Comparison of ENCODE assay signal across 12 cellular contexts in genomic region chr7:4226166-4226857, GRCh38.
DNase-seq lines count a peak whose midpoint lies in the region; ATAC-seq and TF ChIP-seq lines count a peak whose summit lies in the region.
"Had no signal": no experiment of that assay in that cellular context is flagged by ENCODE, and none has a peak within 500 bp of the region (broad histone marks: within the 10 kb centered on the region; RNA-seq: fewer than 3 reads in every experiment).

No MANE protein-coding gene starts in this region.

- H3K27ac ChIP-seq in dorsolateral prefrontal cortex, result peak overlapping the region in 26 of 59 donors; percentile 14 to 80 (median 58)
- H3K27ac ChIP-seq: epithelial cell of prostate, thoracic aorta had no signal

- no peak for ATAC-seq in HG03521 (IDR thresholded peaks at IDR 0.05; ENCODE audit: unreplicated experiment)
- no peak for ATAC-seq in activated CD8-positive, alpha-beta T cell treated with anti-CD3 and anti-CD28 coated beads, Interleukin-2, amount 10 ng/mL, durations not matched to agents 7 days and 5 days

- H3K27me3 ChIP-seq in dorsolateral prefrontal cortex, result no peaks in the 10 kb centered on the region

- TF ChIP-seq POLR2A in NB4 (IDR thresholded peaks at IDR 0.05; ENCODE audit: extremely low read depth, insufficient read length), result no peak

- no peaks in the 10 kb centered on the region for H3K9me3 Mint-ChIP-seq in activated CD8-positive, alpha-beta T cell treated with anti-CD3 and anti-CD28 coated beads, Interleukin-2, amount 10 ng/mL, durations not matched to agents 7 days and 5 days (ENCODE audit: insufficient read depth)

- no peak overlapping the region for H3K27ac Mint-ChIP-seq in activated CD8-positive, alpha-beta T cell treated with anti-CD3 and anti-CD28 coated beads, Interleukin-2, amount 10 ng/mL, durations not matched to agents 7 days and 5 days
- H3K27ac Mint-ChIP-seq: activated naive CD4-positive, alpha-beta T cell treated with anti-CD3 and anti-CD28 coated beads, Interleukin-2, amount 10 ng/mL, durations not matched to agents 7 days and 5 days had no signal

- peak; percentile 34 for TF ChIP-seq CTCF in NB4 (IDR thresholded peaks at IDR 0.05; ENCODE audit: low read depth, low read length)
- peak in 31 of 56 donors; percentile 1 to 44 (median 26) for TF ChIP-seq CTCF in dorsolateral prefrontal cortex (IDR thresholded peaks at IDR 0.05 in 54 of 56, conservative IDR thresholded peaks at IDR 0.05 in 2 of 56; ENCODE audit: low read depth in 1 of 56, partially characterized antibody in 56 of 56)

- POLR2A ChIA-PET in activated CD8-positive, alpha-beta T cell treated with anti-CD3 and anti-CD28 coated beads, Interleukin-2, amount 10 ng/mL, durations not matched to agents 7 days and 5 days (lab: Charles Lee), result no interaction called here

- no peaks in the 10 kb centered on the region for H3K4me1 Mint-ChIP-seq in activated CD8-positive, alpha-beta T cell treated with anti-CD3 and anti-CD28 coated beads, Interleukin-2, amount 10 ng/mL, durations not matched to agents 7 days and 5 days (ENCODE audit: low read depth)
- H3K4me1 Mint-ChIP-seq: activated naive CD4-positive, alpha-beta T cell treated with anti-CD3 and anti-CD28 coated beads, Interleukin-2, amount 10 ng/mL, durations not matched to agents 7 days and 5 days had no signal

- H3K4me3 ChIP-seq in NB4 (ENCODE audit: low read depth, low read length) (no peak overlapping the region), dorsolateral prefrontal cortex (peak overlapping the region in 2 of 59 donors; percentile 8 to 18)
- H3K4me3 ChIP-seq: thoracic aorta had no signal

- CTCF ChIA-PET in activated CD8-positive, alpha-beta T cell treated with anti-CD3 and anti-CD28 coated beads, Interleukin-2, amount 10 ng/mL, durations not matched to agents 7 days and 5 days (lab: Charles Lee), result no interaction called here

- no peaks in the 10 kb centered on the region for H3K27me3 Mint-ChIP-seq in activated CD8-positive, alpha-beta T cell treated with anti-CD3 and anti-CD28 coated beads, Interleukin-2, amount 10 ng/mL, durations not matched to agents 7 days and 5 days (ENCODE audit: low read depth)
- H3K27me3 Mint-ChIP-seq: activated naive CD4-positive, alpha-beta T cell treated with anti-CD3 and anti-CD28 coated beads, Interleukin-2, amount 10 ng/mL, durations not matched to agents 7 days and 5 days had no signal

- H3K36me3 Mint-ChIP-seq in activated CD8-positive, alpha-beta T cell treated with anti-CD3 and anti-CD28 coated beads, Interleukin-2, amount 10 ng/mL, durations not matched to agents 7 days and 5 days (ENCODE audit: low read depth), result no peaks in the 10 kb centered on the region
- H3K36me3 Mint-ChIP-seq: activated naive CD4-positive, alpha-beta T cell treated with anti-CD3 and anti-CD28 coated beads, Interleukin-2, amount 10 ng/mL, durations not matched to agents 7 days and 5 days had no signal

- DNase-seq in NCI-H146 (lab: John Stamatoyannopoulos, UW) (peak; percentile 22), NCI-H146 treated with DMSO at 0.1 percent for 48 hours (lab: John Stamatoyannopoulos, UW; ENCODE audit: unreplicated experiment) (no peak), NB4 (ENCODE audit: low read depth) (peak; percentile 36), dorsolateral prefrontal cortex (peak in 3 of 10 donors; percentile 23 to 62 (median 56)), posterior cingulate gyrus (peak in 8 of 10 donors; percentile 25 to 91 (median 52)), activated T-cell treated with anti-CD3 and anti-CD28 coated beads for 4 hours (no peak)
- no peak for DNase-seq in activated CD8-positive, alpha-beta T cell treated with anti-CD3 and anti-CD28 coated beads, Interleukin-2, amount 10 ng/mL, durations not matched to agents 7 days and 5 days
- DNase-seq: activated naive CD4-positive, alpha-beta T cell treated with anti-CD3 and anti-CD28 coated beads, Interleukin-2, amount 10 ng/mL, durations not matched to agents 7 days and 5 days; NCI-H446 had no signal

- H3K4me3 Mint-ChIP-seq in activated CD8-positive, alpha-beta T cell treated with anti-CD3 and anti-CD28 coated beads, Interleukin-2, amount 10 ng/mL, durations not matched to agents 7 days and 5 days, result no peak overlapping the region
- H3K4me3 Mint-ChIP-seq: activated naive CD4-positive, alpha-beta T cell treated with anti-CD3 and anti-CD28 coated beads, Interleukin-2, amount 10 ng/mL, durations not matched to agents 7 days and 5 days had no signal

- intact Hi-C loops in dorsolateral prefrontal cortex (cut with DNase I), result no loop called here
- intact Hi-C loops in posterior cingulate gyrus (cut with DNase I), result no loop called here

Comparison
In these comparisons a context has a peak if more than half of its experiments do, and no peak if none do; other contexts are left out.
1. DNase-seq: peak in NCI-H146 (single experiment), NB4 (single experiment) and posterior cingulate gyrus (8 of 10); none in NCI-H146 treated with DMSO at 0.1 percent for 48 hours (single experiment), activated T-cell treated with anti-CD3 and anti-CD28 coated beads for 4 hours (single experiment) and activated CD8-positive, alpha-beta T cell treated with anti-CD3 and anti-CD28 coated beads, Interleukin-2, amount 10 ng/mL, durations not matched to agents 7 days and 5 days (single experiment).